In genomic region chr3:104909188-104909587, GRCh38 we compare ENCODE assay signal across 9 cellular contexts.
DNase-seq lines count a peak whose midpoint lies in the region; ATAC-seq and TF ChIP-seq lines count a peak whose summit lies in the region.
"Had no signal": no experiment of that assay in that cellular context is flagged by ENCODE, and none has a peak within 500 bp of the region (broad histone marks: within the 10 kb centered on the region; RNA-seq: fewer than 3 reads in every experiment).

No MANE protein-coding gene starts in this region.

- no peaks in the 10 kb centered on the region for H3K36me3 ChIP-seq in RWPE2 (ENCODE audit: low read depth)
- H3K36me3 ChIP-seq in lower lobe of right lung = no peaks in the 10 kb centered on the region
- H3K36me3 ChIP-seq: BLaER1 had no signal

- no peak overlapping the region for H3K4me3 ChIP-seq in AG04450 (ENCODE audit: low read depth, low read length)
- no peak overlapping the region for H3K4me3 ChIP-seq in RWPE2 (ENCODE audit: severe bottlenecking)
- no peak overlapping the region for H3K4me3 ChIP-seq in fibroblast of villous mesenchyme (ENCODE audit: low read depth, low read length)
- H3K4me3 ChIP-seq in lower lobe of right lung = no peak overlapping the region
- H3K4me3 ChIP-seq: BLaER1 had no signal

- peak; percentile 73 for DNase-seq in AG04450 (ENCODE audit: low read depth, low spot score)
- peak; percentile 86 for DNase-seq in NCI-H1092 (lab: John Stamatoyannopoulos, UW)
- no peak for DNase-seq in RWPE2 (ENCODE audit: low spot score)
- peak; percentile 67 for DNase-seq in fibroblast of villous mesenchyme (ENCODE audit: low read depth)
- no peak for DNase-seq in lower lobe of right lung
- DNase-seq in activated CD4-positive, alpha-beta T cell treated with anti-CD3 and anti-CD28 coated beads for 36 hours = no peak

- CTCF ChIA-PET in AG04450 (lab: Charles Lee) = interaction anchor here (1.0 kb wide), 2 partner anchors 457 to 458 kb away, joined by 3 read pairs; partner anchors contain the start of gene ALCAM
- CTCF ChIA-PET in activated CD4-positive, alpha-beta T cell treated with anti-CD3 and anti-CD28 coated beads for 36 hours (lab: Charles Lee) = no interaction called here

- POLR2A ChIA-PET in AG04450 (lab: Yijun Ruan, JAX) = interaction anchor here (1.1 to 1.5 kb wide), 2 partner anchors 63 to 457 kb away, joined by 3 to 4 read pairs; partner anchors contain the start of gene ALCAM
- POLR2A ChIA-PET in activated CD4-positive, alpha-beta T cell treated with anti-CD3 and anti-CD28 coated beads for 36 hours (lab: Charles Lee) = no interaction called here

- H3K36me3 Mint-ChIP-seq in activated CD4-positive, alpha-beta T cell treated with anti-CD3 and anti-CD28 coated beads for 36 hours (ENCODE audit: low read depth) = no peaks in the 10 kb centered on the region

- H3K27me3 Mint-ChIP-seq in activated CD4-positive, alpha-beta T cell treated with anti-CD3 and anti-CD28 coated beads for 36 hours = no peaks in the 10 kb centered on the region

- H3K4me1 ChIP-seq in RWPE2 (ENCODE audit: insufficient read depth, poor library complexity, severe bottlenecking) (peaks cover 22% of the 10 kb centered on the region), lower lobe of right lung (no peaks in the 10 kb centered on the region)
- H3K4me1 ChIP-seq: BLaER1 had no signal

- H3K27me3 ChIP-seq in AG04450 (ENCODE audit: control insufficient read depth, insufficient read depth, low read length) = no peaks in the 10 kb centered on the region
- no peaks in the 10 kb centered on the region for H3K27me3 ChIP-seq in RWPE2 (ENCODE audit: insufficient read depth, poor library complexity, severe bottlenecking)
- H3K27me3 ChIP-seq in lower lobe of right lung (ENCODE audit: low read depth) = no peaks in the 10 kb centered on the region
- H3K27me3 ChIP-seq: BLaER1 had no signal

- peaks cover 15% of the 10 kb centered on the region for H3K9me3 ChIP-seq in AG04450 (ENCODE audit: control insufficient read depth, insufficient read depth, low read length)
- H3K9me3 ChIP-seq in RWPE2 (ENCODE audit: severe bottlenecking) = no peaks in the 10 kb centered on the region
- H3K9me3 ChIP-seq in lower lobe of right lung = no peaks in the 10 kb centered on the region

- no peaks in the 10 kb centered on the region for H3K4me1 Mint-ChIP-seq in activated CD4-positive, alpha-beta T cell treated with anti-CD3 and anti-CD28 coated beads for 36 hours

- ATAC-seq in RWPE2 (ENCODE audit: low read depth) (peak; percentile 71), lower lobe of right lung (no peak), GM21360 (IDR thresholded peaks at IDR 0.05; ENCODE audit: unreplicated experiment) (no peak), HG02938 (IDR thresholded peaks at IDR 0.05; ENCODE audit: unreplicated experiment) (no peak)
- no peak for ATAC-seq in activated CD4-positive, alpha-beta T cell treated with anti-CD3 and anti-CD28 coated beads for 36 hours

- no peak overlapping the region for H3K27ac Mint-ChIP-seq in activated CD4-positive, alpha-beta T cell treated with anti-CD3 and anti-CD28 coated beads for 36 hours

- intact Hi-C loops in lower lobe of right lung (cut with DNase I) = no loop called here
- intact Hi-C loops in activated CD4-positive, alpha-beta T cell treated with anti-CD3 and anti-CD28 coated beads for 36 hours (cut with DNase I, micrococcal nuclease) = no loop called here

- H3K27ac ChIP-seq in AG04450 (ENCODE audit: low read depth, low read length) (peak overlapping the region; percentile 87), RWPE2 (ENCODE audit: poor library complexity, severe bottlenecking) (peak overlapping the region; percentile 73), lower lobe of right lung (no peak overlapping the region)
- H3K27ac ChIP-seq: BLaER1 had no signal

- H3K4me3 Mint-ChIP-seq in activated CD4-positive, alpha-beta T cell treated with anti-CD3 and anti-CD28 coated beads for 36 hours = no peak overlapping the region

- H3K9me3 Mint-ChIP-seq in activated CD4-positive, alpha-beta T cell treated with anti-CD3 and anti-CD28 coated beads for 36 hours (ENCODE audit: low read depth) = peaks cover 2% of the 10 kb centered on the region

- TF ChIP-seq CTCF in AG04450 (IDR thresholded peaks at IDR 0.05; ENCODE audit: low read depth, low read length) (no peak), RWPE2 (IDR thresholded peaks at IDR 0.05; ENCODE audit: poor library complexity, severe bottlenecking) (no peak), fibroblast of villous mesenchyme (IDR thresholded peaks at IDR 0.05; ENCODE audit: insufficient read depth, low read depth, low read length) (no peak), lower lobe of right lung (IDR thresholded peaks at IDR 0.05) (no peak)

Comparison
In these comparisons a context has a peak if more than half of its experiments do, and no peak if none do; other contexts are left out.
1. DNase-seq: peak in AG04450 (single experiment), NCI-H1092 (single experiment) and fibroblast of villous mesenchyme (single experiment); none in RWPE2 (single experiment), lower lobe of right lung (single experiment) and activated CD4-positive, alpha-beta T cell treated with anti-CD3 and anti-CD28 coated beads for 36 hours (single experiment).